15 cellular contexts compared by ENCODE assay signal in the genomic region with DNA sequence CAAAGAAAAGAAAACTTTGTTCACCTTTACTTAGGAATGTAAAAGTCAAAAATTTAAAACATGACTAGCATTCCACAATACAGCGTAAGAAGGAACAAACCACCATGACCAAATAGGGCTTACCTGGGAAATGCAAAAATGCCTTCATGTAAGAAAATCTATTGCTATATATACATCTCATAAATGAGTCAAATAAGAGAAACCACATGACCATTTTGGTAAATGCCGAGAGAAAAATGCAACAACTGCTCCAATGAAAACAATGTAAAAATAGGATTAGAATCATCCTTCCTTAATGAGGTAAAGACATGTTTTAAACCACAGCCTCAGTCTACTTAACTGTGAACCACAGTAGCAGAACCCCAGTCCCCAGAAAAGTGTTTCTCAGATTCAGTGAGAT. TPM values are rescaled to one million over a fixed set of nuclear protein-coding genes. Genes with fewer than 3 reads are reported as not detected.
DNase-seq lines count a peak whose midpoint lies in the region; TF ChIP-seq lines count a peak whose summit lies in the region.
"Had no signal": no experiment of that assay in that cellular context is flagged by ENCODE, and none has a peak within 500 bp of the region (broad histone marks: within the 10 kb centered on the region; RNA-seq: fewer than 3 reads in every experiment).

No MANE protein-coding gene starts in this region.

- POLR2A ChIA-PET in BJ (lab: Charles Lee): no interaction called here
- POLR2A ChIA-PET in GM10248 (lab: Yijun Ruan, JAX): no interaction called here

- H3K36me3 Mint-ChIP-seq in osteocyte (ENCODE audit: unreplicated experiment): peaks cover 1% of the 10 kb centered on the region
- H3K36me3 Mint-ChIP-seq: activated naive CD4-positive, alpha-beta T cell treated with anti-CD3 and anti-CD28 coated beads, Interleukin-2, amount 10 ng/mL, durations not matched to agents 7 days and 5 days had no signal

- peaks cover 49% of the 10 kb centered on the region for H3K4me1 Mint-ChIP-seq in osteocyte (ENCODE audit: unreplicated experiment)
- H3K4me1 Mint-ChIP-seq: activated naive CD4-positive, alpha-beta T cell treated with anti-CD3 and anti-CD28 coated beads, Interleukin-2, amount 10 ng/mL, durations not matched to agents 7 days and 5 days had no signal

- H3K36me3 ChIP-seq in BJ (ENCODE audit: control insufficient read depth, insufficient read depth, low read length): no peaks in the 10 kb centered on the region
- H3K36me3 ChIP-seq: BLaER1 treated with 17β-estradiol and CSF1 and Interleukin-3, amounts not matched to agents 10 nM and 100 nM; WERI-Rb-1 had no signal

- TF ChIP-seq CTCF in BJ (IDR thresholded peaks at IDR 0.05; ENCODE audit: insufficient read depth, low read depth, low read length): no peak
- TF ChIP-seq CTCF in WI38 (IDR thresholded peaks at IDR 0.05; ENCODE audit: low read depth, low read length): no peak
- TF ChIP-seq CTCF in osteocyte (IDR thresholded peaks at IDR 0.05): no peak
- TF ChIP-seq CTCF in GM10248 (IDR thresholded peaks at IDR 0.05; ENCODE audit: control extremely low read depth, extremely low read depth, low read depth, missing control alignments): no peak

- peak overlapping the region; percentile 12 for H3K4me3 Mint-ChIP-seq in osteocyte (ENCODE audit: unreplicated experiment)
- H3K4me3 Mint-ChIP-seq: activated naive CD4-positive, alpha-beta T cell treated with anti-CD3 and anti-CD28 coated beads, Interleukin-2, amount 10 ng/mL, durations not matched to agents 7 days and 5 days had no signal

- DNase-seq in BJ (ENCODE audit: low read depth) (peak; percentile 67), fibroblast of gingiva (ENCODE audit: low read depth) (peak; percentile 50), osteocyte (ENCODE audit: extremely low spot score, unreplicated experiment) (no peak), NCI-H2196 treated with DMSO at 0.1 percent for 48 hours (lab: John Stamatoyannopoulos, UW; ENCODE audit: unreplicated experiment) (no peak), GM10248 (ENCODE audit: extremely low spot score) (no peak), DMS 273 (lab: John Stamatoyannopoulos, UW; ENCODE audit: unreplicated experiment) (no peak), NCI-H187 treated with DMSO at 0.1 percent for 48 hours (lab: John Stamatoyannopoulos, UW) (no peak)
- DNase-seq: activated naive CD4-positive, alpha-beta T cell treated with anti-CD3 and anti-CD28 coated beads, Interleukin-2, amount 10 ng/mL, durations not matched to agents 7 days and 5 days; caudate nucleus; DND-41; NCI-H1092; NCI-H345; WERI-Rb-1 had no signal

- peak overlapping the region; percentile 87 for H3K27ac Mint-ChIP-seq in osteocyte (ENCODE audit: unreplicated experiment)
- H3K27ac Mint-ChIP-seq: activated naive CD4-positive, alpha-beta T cell treated with anti-CD3 and anti-CD28 coated beads, Interleukin-2, amount 10 ng/mL, durations not matched to agents 7 days and 5 days had no signal

- no peaks in the 10 kb centered on the region for H3K27me3 Mint-ChIP-seq in osteocyte (ENCODE audit: unreplicated experiment)

- no peaks in the 10 kb centered on the region for H3K9me3 Mint-ChIP-seq in osteocyte (ENCODE audit: unreplicated experiment)
- H3K9me3 Mint-ChIP-seq: activated naive CD4-positive, alpha-beta T cell treated with anti-CD3 and anti-CD28 coated beads, Interleukin-2, amount 10 ng/mL, durations not matched to agents 7 days and 5 days had no signal

- H3K4me3 ChIP-seq in BJ (ENCODE audit: low read depth, low read length) (no peak overlapping the region), WI38 (ENCODE audit: low read depth, low read length) (peak overlapping the region; percentile 35)
- H3K4me3 ChIP-seq: BLaER1 treated with 17β-estradiol and CSF1 and Interleukin-3, amounts not matched to agents 10 nM and 100 nM had no signal

- CTCF ChIA-PET in BJ (lab: Yijun Ruan, JAX) (interaction anchor here (1.2 to 1.3 kb wide), 2 partner anchors 145 kb away, joined by 7 to 11 read pairs; partner anchors contain the start of gene TCF7L1), GM10248 (lab: Yijun Ruan, JAX) (interaction anchor here (0.9 to 1.2 kb wide), 2 partner anchors 12 to 19 kb away, joined by 3 to 6 read pairs; no protein-coding TSS in a partner anchor)

- H3K27me3 ChIP-seq in BJ (ENCODE audit: control insufficient read depth, insufficient read depth, low read length): no peaks in the 10 kb centered on the region
- H3K27me3 ChIP-seq: BLaER1 treated with 17β-estradiol and CSF1 and Interleukin-3, amounts not matched to agents 10 nM and 100 nM had no signal

RNA-seq across cellular contexts. Expression of gene TGOLN2, which starts 49.4 kb away (rescaled TPM):
- 130 and 132 TPM in 2 replicates for polyA plus RNA-seq in BJ (2011; rRNA removed)
- 42.4 and 43.1 TPM in 2 replicates for polyA minus RNA-seq in BJ (2011; rRNA and poly(A)+ RNA removed)
- 91.2 and 94.8 TPM in 2 replicates for total RNA-seq in osteocyte

Comparison
In these comparisons a context has a peak if more than half of its experiments do, and no peak if none do; other contexts are left out.
1. DNase-seq: peak in BJ (single experiment) and fibroblast of gingiva (single experiment); none in osteocyte (single experiment), NCI-H2196 treated with DMSO at 0.1 percent for 48 hours (single experiment), GM10248 (single experiment), DMS 273 (single experiment) and NCI-H187 treated with DMSO at 0.1 percent for 48 hours (single experiment).